In genomic region chr22:20697481-20698113, GRCh38 we compare ENCODE assay signal across 8 cellular contexts.
DNase-seq lines count a peak whose midpoint lies in the region; ATAC-seq, FAIRE-seq and TF ChIP-seq lines count a peak whose summit lies in the region.
"Not testable (repeated sequence)": the region's sequence is repeated elsewhere in the genome, so short reads cannot be mapped to it uniquely, and the experiment has no call there.

No MANE protein-coding gene starts in this region.

- peak overlapping the region; percentile 19 for H3K4me3 Mint-ChIP-seq in activated T-helper 17 cell treated with anti-CD3 and anti-CD28 coated beads, Interleukin-2, amount 50 U/mL, for 72 hours

- H3K9me1 ChIP-seq in endothelial cell of umbilical vein (replicated peaks; ENCODE audit: control insufficient read depth, extremely low read depth, insufficient read depth, low read length), result not testable (repeated sequence)

- H3K4me2 ChIP-seq in endothelial cell of umbilical vein (ENCODE audit: insufficient read depth, low read length), result not testable (repeated sequence)
- H3K4me2 ChIP-seq in HepG2 (ENCODE audit: low read depth, low read length) (peak overlapping the region; percentile 84), smooth muscle cell (peak overlapping the region; percentile 80)

- H3K79me2 ChIP-seq in endothelial cell of umbilical vein (ENCODE audit: control insufficient read depth, insufficient read depth, low read length); HepG2 (ENCODE audit: insufficient read depth, low read length); smooth muscle cell (ENCODE audit: low read depth): not testable (repeated sequence)

- not testable (repeated sequence) for H3K27me3 ChIP-seq in endothelial cell of umbilical vein (ENCODE audit: control insufficient read depth in 2 of 2, insufficient read depth in 2 of 2, low read length in 2 of 2); HepG2 (ENCODE audit: control insufficient read depth in 1 of 2, insufficient read depth in 2 of 2, low read length in 2 of 2); smooth muscle cell (ENCODE audit: low read depth)

- in situ Hi-C loops in ACHN (cut with HindIII; ENCODE audit: low pct_ligation_motif_present, low pct_unique_long_range_greater_than_20kb, low sequenced_read_pairs), result not testable (repeated sequence)
- in situ Hi-C loops in HepG2 (cut with HindIII; ENCODE audit: extremely low pct_ligation_motif_present, low pct_unique_long_range_greater_than_20kb), result loop anchor here (10.0 kb wide), 1 partner anchor 83 kb away; no protein-coding TSS in a partner anchor

- peak; percentile 61 for DNase-seq in ACHN
- DNase-seq in NCI-H1092 (lab: John Stamatoyannopoulos, UW), result peak; percentile 61
- peak; percentile 47 for DNase-seq in SK-N-DZ (ENCODE audit: low spot score)
- DNase-seq in endothelial cell of umbilical vein (ENCODE audit: low read depth, low spot score), result peak; percentile 73
- DNase-seq in HepG2 (ENCODE audit: low spot score), result peak; percentile 69
- peak; percentile 44 for DNase-seq in smooth muscle cell (lab: John Stamatoyannopoulos, UW; ENCODE audit: unreplicated experiment)

- not testable (repeated sequence) for H3K36me3 ChIP-seq in endothelial cell of umbilical vein (ENCODE audit: control insufficient read depth in 2 of 2, extremely low read depth in 1 of 2, insufficient read depth in 2 of 2, low read length in 2 of 2); HepG2 (replicated peaks in 1 of 2; ENCODE audit: control insufficient read depth in 1 of 2, insufficient read depth in 2 of 2, low read length in 2 of 2); smooth muscle cell (ENCODE audit: low read depth)

- POLR2A ChIA-PET in endothelial cell of umbilical vein (lab: Charles Lee); HepG2 (lab: Yijun Ruan, JAX): not testable (repeated sequence)

- H4K20me1 ChIP-seq in endothelial cell of umbilical vein (replicated peaks; ENCODE audit: control insufficient read depth, extremely low read depth, insufficient read depth, low read length); HepG2 (ENCODE audit: insufficient read depth, low read length); smooth muscle cell (ENCODE audit: low read depth): not testable (repeated sequence)

- H2AFZ ChIP-seq in endothelial cell of umbilical vein (ENCODE audit: low read depth, low read length) (peak overlapping the region; percentile 28), smooth muscle cell (ENCODE audit: low read depth) (peak overlapping the region; percentile 89)
- H2AFZ ChIP-seq in HepG2 (ENCODE audit: low read length), result not testable (repeated sequence)

- BruUV-seq in endothelial cell of umbilical vein (replicated peaks; lab: Mats Ljungman, UMichigan); HepG2 (replicated peaks; lab: Mats Ljungman, UMichigan): not testable (repeated sequence)

- H3K9me3 ChIP-seq in endothelial cell of umbilical vein (replicated peaks; ENCODE audit: control insufficient read depth, insufficient read depth, low read length); HepG2 (ENCODE audit: low read length); smooth muscle cell (replicated peaks; ENCODE audit: low read depth): not testable (repeated sequence)

- WGBS in HepG2 (ENCODE audit: low lambda C conversion rate), result 0% methylated on average over 1 of the region's 17 CpGs
- WGBS in smooth muscle cell (ENCODE audit: low lambda C conversion rate), result 39% methylated on average over 17 of the region's 17 CpGs

- TF ChIP-seq CTCF in GM12874 (IDR thresholded peaks at IDR 0.05; ENCODE audit: insufficient read depth, low read depth, low read length), result peak; percentile 61
- TF ChIP-seq CTCF in endothelial cell of umbilical vein (IDR thresholded peaks at IDR 0.05; ENCODE audit: extremely low read depth in 1 of 2, insufficient read depth in 1 of 2, low read depth in 1 of 2, low read length in 2 of 2), result peak; percentile 43 to 54
- peak; percentile 90 for TF ChIP-seq CTCF in HepG2 (CRISPR knock-in tag; IDR thresholded peaks at IDR 0.05)
- peak; percentile 83 for TF ChIP-seq CTCF in smooth muscle cell (IDR thresholded peaks at IDR 0.05; ENCODE audit: borderline replicate concordance, insufficient read depth, poor library complexity, severe bottlenecking)

- not testable (repeated sequence) for H3K9ac ChIP-seq in endothelial cell of umbilical vein (replicated peaks; ENCODE audit: extremely low read depth, insufficient read depth, low read length); HepG2 (ENCODE audit: insufficient read depth, low read depth, low read length); smooth muscle cell (ENCODE audit: low read depth)

- peak; percentile 50 for FAIRE-seq in endothelial cell of umbilical vein (lab: Jason Lieb, UNC)
- not testable (repeated sequence) for FAIRE-seq in HepG2 (lab: Jason Lieb, UNC)

- TF ChIP-seq EP300 in HepG2 (IDR thresholded peaks at IDR 0.05; ENCODE audit: low read depth in 2 of 2, low read length in 2 of 2); HepG2 (CRISPR knock-in tag; IDR thresholded peaks at IDR 0.05; ENCODE audit: borderline replicate concordance): not testable (repeated sequence)

- not testable (repeated sequence) for TF ChIP-seq POLR2A in endothelial cell of umbilical vein (IDR thresholded peaks at IDR 0.05; ENCODE audit: low read depth, low read length); HepG2 (IDR thresholded peaks at IDR 0.05; ENCODE audit: insufficient read depth in 1 of 2, low read depth in 2 of 2, low read length in 2 of 2)

- CTCF ChIA-PET in endothelial cell of umbilical vein (lab: Charles Lee), result not testable (repeated sequence)
- CTCF ChIA-PET in HepG2 (lab: Yijun Ruan, JAX; ENCODE audit: low intra/inter-chr PET ratio, low total read pairs), result interaction anchor here (1.5 to 1.6 kb wide), 2 partner anchors 91 to 133 kb away, joined by 19 to 33 read pairs; no protein-coding TSS in a partner anchor

- not testable (repeated sequence) for H3K36me3 Mint-ChIP-seq in activated T-helper 17 cell treated with anti-CD3 and anti-CD28 coated beads, Interleukin-2, amount 50 U/mL, for 72 hours (ENCODE audit: low read depth)

- peak; percentile 43 for ATAC-seq in activated T-helper 17 cell treated with anti-CD3 and anti-CD28 coated beads, Interleukin-2, amount 50 U/mL, for 72 hours (replicated peaks)
- peak; percentile 31 for ATAC-seq in HepG2

- not testable (repeated sequence) for H3K4me3 ChIP-seq in endothelial cell of umbilical vein (replicated peaks in 1 of 3; ENCODE audit: insufficient read depth in 1 of 3, low read depth in 1 of 3, low read length in 3 of 3)
- H3K4me3 ChIP-seq in HepG2 (replicated peaks in 1 of 3; ENCODE audit: insufficient read depth in 1 of 3, low read depth in 2 of 3, low read length in 3 of 3) (peak overlapping the region; percentile 49 to 62 (median 50); a peak in 5 of 6 replicates), smooth muscle cell (peak overlapping the region; percentile 28)

- intact Hi-C loops in endothelial cell of umbilical vein (cut with micrococcal nuclease), result loop anchor here (1.0 kb wide), 1 partner anchor 91 kb away; no protein-coding TSS in a partner anchor
- intact Hi-C loops in HepG2 (cut with micrococcal nuclease; ENCODE audit: unreplicated experiment), result loop anchor here (1.0 to 2.0 kb wide), 2 partner anchors 91 to 133 kb away; no protein-coding TSS in a partner anchor

- H3F3A ChIP-seq in smooth muscle cell (ENCODE audit: low read depth), result not testable (repeated sequence)

- not testable (repeated sequence) for H3K27me3 Mint-ChIP-seq in activated T-helper 17 cell treated with anti-CD3 and anti-CD28 coated beads, Interleukin-2, amount 50 U/mL, for 72 hours

- H3K9me3 Mint-ChIP-seq in activated T-helper 17 cell treated with anti-CD3 and anti-CD28 coated beads, Interleukin-2, amount 50 U/mL, for 72 hours, result not testable (repeated sequence)

- not testable (repeated sequence) for H3K4me1 Mint-ChIP-seq in activated T-helper 17 cell treated with anti-CD3 and anti-CD28 coated beads, Interleukin-2, amount 50 U/mL, for 72 hours

- not testable (repeated sequence) for H3K27ac ChIP-seq in endothelial cell of umbilical vein (ENCODE audit: insufficient read depth, low read depth, low read length); HepG2 (ENCODE audit: extremely low read length, insufficient read depth, low read length)
- H3K27ac ChIP-seq in smooth muscle cell (ENCODE audit: low read depth), result peak overlapping the region; percentile 53

- dilution Hi-C loops in endothelial cell of umbilical vein (cut with MboI; ENCODE audit: extremely low pct_ligation_motif_present, low sequenced_read_pairs), result not testable (repeated sequence)

- peak; percentile 95 for TF ChIP-seq RAD21 in HepG2 (CRISPR knock-in tag; IDR thresholded peaks at IDR 0.05)

- H3K4me1 ChIP-seq in endothelial cell of umbilical vein (ENCODE audit: control insufficient read depth, extremely low read depth, insufficient read depth, low read length); HepG2 (ENCODE audit: insufficient read depth, low read length); smooth muscle cell (ENCODE audit: low read depth): not testable (repeated sequence)

- H3K27ac Mint-ChIP-seq in activated T-helper 17 cell treated with anti-CD3 and anti-CD28 coated beads, Interleukin-2, amount 50 U/mL, for 72 hours, result not testable (repeated sequence)

TF ChIP-seq in HepG2, 621 proteins besides CTCF, POLR2A, EP300 and RAD21 (continues in another document):
- TF ChIP-seq HMGXB4 (CRISPR knock-in tag; IDR thresholded peaks at IDR 0.05; ENCODE audit: borderline replicate concordance in 1 of 2, low read depth in 1 of 2) (peak; percentile 33 to 57; a peak in 2 of 4 replicates), ZFY (CRISPR knock-in tag; IDR thresholded peaks at IDR 0.05) (peak; percentile 52), SMC3 (IDR thresholded peaks at IDR 0.05; ENCODE audit: low read length) (peak; percentile 55), SALL1 (CRISPR knock-in tag; IDR thresholded peaks at IDR 0.05) (peak; percentile 45; the same call in 1 of the 2 replicates)
